14 cellular contexts compared by ENCODE assay signal in the genomic region with DNA sequence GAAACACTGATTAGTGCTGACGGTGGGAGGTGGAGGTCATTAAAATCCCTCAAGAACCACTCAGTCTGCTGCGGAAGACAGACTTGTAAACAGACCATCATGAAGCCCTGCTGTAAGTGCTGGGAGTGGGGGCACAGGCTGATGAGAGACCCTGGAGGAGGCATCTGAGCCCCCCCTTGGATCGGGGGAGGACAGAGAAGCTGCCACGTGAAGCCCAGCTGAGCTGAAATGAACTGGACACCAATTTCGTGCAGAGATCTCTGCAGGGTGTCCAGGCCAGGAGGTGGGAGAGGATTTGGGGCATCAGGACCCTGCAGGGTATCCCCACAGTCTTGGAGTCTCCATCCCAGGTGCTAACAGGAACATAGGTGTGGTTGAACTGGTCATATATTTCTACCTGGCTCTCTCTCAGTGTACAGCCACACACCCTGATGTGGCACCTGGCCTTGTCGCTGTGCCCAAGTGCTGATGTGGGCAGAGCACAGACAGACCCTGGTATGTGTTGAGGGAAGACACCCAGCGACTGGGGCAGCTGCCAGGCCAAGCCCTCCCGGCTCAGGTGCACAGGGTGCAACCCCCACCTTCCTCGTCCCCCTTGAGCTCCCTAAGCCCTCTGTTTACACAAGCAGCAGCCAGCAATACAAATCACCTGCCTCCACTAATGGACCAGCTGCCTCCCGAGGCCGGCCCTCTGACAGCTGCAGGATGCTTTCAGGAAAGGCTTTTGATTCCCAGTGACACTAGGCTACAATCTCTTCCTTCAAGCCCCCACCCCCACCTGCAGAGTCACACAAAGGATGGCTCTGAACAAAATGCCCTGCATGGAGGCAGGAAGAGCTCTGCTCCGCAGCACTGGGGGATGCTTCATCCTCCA.
DNase-seq lines count a peak whose midpoint lies in the region; ATAC-seq and TF ChIP-seq lines count a peak whose summit lies in the region.
"Had no signal": no experiment of that assay in that cellular context is flagged by ENCODE, and none has a peak within 500 bp of the region (broad histone marks: within the 10 kb centered on the region; RNA-seq: fewer than 3 reads in every experiment).

No MANE protein-coding gene starts in this region.

- peak; percentile 7 for DNase-seq in activated CD4-positive, alpha-beta memory T cell treated with anti-CD3 and anti-CD28 coated beads, Interleukin-2, amount 10 ng/mL, durations not matched to agents 7 days and 5 days
- DNase-seq in activated CD4-positive, alpha-beta memory T cell treated with anti-CD3 and anti-CD28 coated beads for 36 hours = no peak
- DNase-seq in NCI-H2171 (lab: John Stamatoyannopoulos, UW) (peak; percentile 75), WTC11 (ENCODE audit: low spot score) (no peak), suprapubic skin (ENCODE audit: low spot score in 2 of 2) (peak; percentile 36 to 69), C1 segment of cervical spinal cord (lab: John Stamatoyannopoulos, UW) (no peak), amniotic stem cell (lab: John Stamatoyannopoulos, UW) (no peak)
- DNase-seq: cortex of kidney, PC-3, T-helper 9 cell, tibial artery had no signal

- H3K27ac ChIP-seq in suprapubic skin = no peak overlapping the region
- H3K27ac ChIP-seq: A549, right lobe of liver, tibial artery had no signal

- no peak for TF ChIP-seq POLR2A in suprapubic skin (IDR thresholded peaks at IDR 0.05)

- no peaks in the 10 kb centered on the region for H3K4me1 ChIP-seq in suprapubic skin
- H3K4me1 ChIP-seq: A549, right lobe of liver, tibial artery had no signal

- H3K27me3 ChIP-seq in suprapubic skin = peaks cover 50% of the 10 kb centered on the region
- H3K27me3 ChIP-seq: right lobe of liver had no signal

- intact Hi-C loops in activated CD4-positive, alpha-beta memory T cell treated with anti-CD3 and anti-CD28 coated beads for 36 hours (cut with micrococcal nuclease) = no loop called here

- H3K9me3 Mint-ChIP-seq in activated CD4-positive, alpha-beta memory T cell treated with anti-CD3 and anti-CD28 coated beads, Interleukin-2, amount 10 ng/mL, durations not matched to agents 7 days and 5 days = no peaks in the 10 kb centered on the region
- no peaks in the 10 kb centered on the region for H3K9me3 Mint-ChIP-seq in activated CD4-positive, alpha-beta memory T cell treated with anti-CD3 and anti-CD28 coated beads for 36 hours
- H3K9me3 Mint-ChIP-seq in WTC11 = 0 out of 2 replicates have a peak, but pooled peaks cover 5% of the 10 kb centered on the region

- TF ChIP-seq CTCF in WTC11 (IDR thresholded peaks at IDR 0.05) (no peak), suprapubic skin (IDR thresholded peaks at IDR 0.05) (no peak)

- 60% methylated on average over 10 of the region's 12 CpGs for WGBS in suprapubic skin

- no peaks in the 10 kb centered on the region for H3K4me1 Mint-ChIP-seq in activated CD4-positive, alpha-beta memory T cell treated with anti-CD3 and anti-CD28 coated beads, Interleukin-2, amount 10 ng/mL, durations not matched to agents 7 days and 5 days
- H3K4me1 Mint-ChIP-seq in activated CD4-positive, alpha-beta memory T cell treated with anti-CD3 and anti-CD28 coated beads for 36 hours (ENCODE audit: low read depth) = no peaks in the 10 kb centered on the region
- H3K4me1 Mint-ChIP-seq in WTC11 = peaks cover 41% of the 10 kb centered on the region

- no peak for TF ChIP-seq EP300 in suprapubic skin (IDR thresholded peaks at IDR 0.05)

- ATAC-seq in WTC11 (peak; percentile 27), HG02973 (IDR thresholded peaks at IDR 0.05; ENCODE audit: unreplicated experiment) (no peak)
- ATAC-seq: PC-3 had no signal

- H3K9me3 ChIP-seq in suprapubic skin = no peaks in the 10 kb centered on the region
- H3K9me3 ChIP-seq: A549, right lobe of liver, tibial artery had no signal

- no peaks in the 10 kb centered on the region for H3K36me3 Mint-ChIP-seq in activated CD4-positive, alpha-beta memory T cell treated with anti-CD3 and anti-CD28 coated beads, Interleukin-2, amount 10 ng/mL, durations not matched to agents 7 days and 5 days (ENCODE audit: low read depth)
- no peaks in the 10 kb centered on the region for H3K36me3 Mint-ChIP-seq in activated CD4-positive, alpha-beta memory T cell treated with anti-CD3 and anti-CD28 coated beads for 36 hours
- H3K36me3 Mint-ChIP-seq in WTC11 = no peaks in the 10 kb centered on the region

- no peak overlapping the region for H3K27ac Mint-ChIP-seq in activated CD4-positive, alpha-beta memory T cell treated with anti-CD3 and anti-CD28 coated beads, Interleukin-2, amount 10 ng/mL, durations not matched to agents 7 days and 5 days
- no peak overlapping the region for H3K27ac Mint-ChIP-seq in activated CD4-positive, alpha-beta memory T cell treated with anti-CD3 and anti-CD28 coated beads for 36 hours
- no peak overlapping the region for H3K27ac Mint-ChIP-seq in WTC11

- no peak overlapping the region for H3K4me3 Mint-ChIP-seq in activated CD4-positive, alpha-beta memory T cell treated with anti-CD3 and anti-CD28 coated beads, Interleukin-2, amount 10 ng/mL, durations not matched to agents 7 days and 5 days
- H3K4me3 Mint-ChIP-seq in activated CD4-positive, alpha-beta memory T cell treated with anti-CD3 and anti-CD28 coated beads for 36 hours = no peak overlapping the region
- H3K4me3 Mint-ChIP-seq in WTC11 = no peak overlapping the region

- H3K36me3 ChIP-seq in suprapubic skin = no peaks in the 10 kb centered on the region
- H3K36me3 ChIP-seq: right lobe of liver, tibial artery had no signal

- POLR2A ChIA-PET in activated CD4-positive, alpha-beta memory T cell treated with anti-CD3 and anti-CD28 coated beads, Interleukin-2, amount 10 ng/mL, durations not matched to agents 7 days and 5 days (lab: Charles Lee) = no interaction called here
- POLR2A ChIA-PET in activated CD4-positive, alpha-beta memory T cell treated with anti-CD3 and anti-CD28 coated beads for 36 hours (lab: Charles Lee) = no interaction called here
- POLR2A ChIA-PET in WTC11 (lab: Charles Lee) = interaction anchor here (0.8 kb wide), 1 partner anchor 146 kb away, joined by 4 read pairs; no protein-coding TSS in a partner anchor

- H3K4me3 ChIP-seq in suprapubic skin = no peak overlapping the region
- H3K4me3 ChIP-seq: A549, right lobe of liver, tibial artery had no signal

- CTCF ChIA-PET in activated CD4-positive, alpha-beta memory T cell treated with anti-CD3 and anti-CD28 coated beads, Interleukin-2, amount 10 ng/mL, durations not matched to agents 7 days and 5 days (lab: Charles Lee) = interaction anchor here (1.0 kb wide), 1 partner anchor 132 kb away, joined by 3 read pairs; no protein-coding TSS in a partner anchor
- CTCF ChIA-PET in activated CD4-positive, alpha-beta memory T cell treated with anti-CD3 and anti-CD28 coated beads for 36 hours (lab: Charles Lee) = interaction anchor here (1.4 kb wide), 1 partner anchor 14 kb away, joined by 4 read pairs; no protein-coding TSS in a partner anchor
- CTCF ChIA-PET in WTC11 (lab: Charles Lee) = interaction anchor here (0.7 to 3.7 kb wide), 24 partner anchors 11 to 399 kb away, joined by 3 to 36 read pairs (median 5); partner anchors contain the start of gene BARX1

- peaks cover 7% of the 10 kb centered on the region for H3K27me3 Mint-ChIP-seq in activated CD4-positive, alpha-beta memory T cell treated with anti-CD3 and anti-CD28 coated beads, Interleukin-2, amount 10 ng/mL, durations not matched to agents 7 days and 5 days
- H3K27me3 Mint-ChIP-seq in activated CD4-positive, alpha-beta memory T cell treated with anti-CD3 and anti-CD28 coated beads for 36 hours = peaks cover 14% of the 10 kb centered on the region
- no peaks in the 10 kb centered on the region for H3K27me3 Mint-ChIP-seq in WTC11 (ENCODE audit: low read depth)

TF ChIP-seq in WTC11, 78 proteins besides CTCF, POLR2A, EP300 and RAD21:
- TF ChIP-seq, protein P1, sequence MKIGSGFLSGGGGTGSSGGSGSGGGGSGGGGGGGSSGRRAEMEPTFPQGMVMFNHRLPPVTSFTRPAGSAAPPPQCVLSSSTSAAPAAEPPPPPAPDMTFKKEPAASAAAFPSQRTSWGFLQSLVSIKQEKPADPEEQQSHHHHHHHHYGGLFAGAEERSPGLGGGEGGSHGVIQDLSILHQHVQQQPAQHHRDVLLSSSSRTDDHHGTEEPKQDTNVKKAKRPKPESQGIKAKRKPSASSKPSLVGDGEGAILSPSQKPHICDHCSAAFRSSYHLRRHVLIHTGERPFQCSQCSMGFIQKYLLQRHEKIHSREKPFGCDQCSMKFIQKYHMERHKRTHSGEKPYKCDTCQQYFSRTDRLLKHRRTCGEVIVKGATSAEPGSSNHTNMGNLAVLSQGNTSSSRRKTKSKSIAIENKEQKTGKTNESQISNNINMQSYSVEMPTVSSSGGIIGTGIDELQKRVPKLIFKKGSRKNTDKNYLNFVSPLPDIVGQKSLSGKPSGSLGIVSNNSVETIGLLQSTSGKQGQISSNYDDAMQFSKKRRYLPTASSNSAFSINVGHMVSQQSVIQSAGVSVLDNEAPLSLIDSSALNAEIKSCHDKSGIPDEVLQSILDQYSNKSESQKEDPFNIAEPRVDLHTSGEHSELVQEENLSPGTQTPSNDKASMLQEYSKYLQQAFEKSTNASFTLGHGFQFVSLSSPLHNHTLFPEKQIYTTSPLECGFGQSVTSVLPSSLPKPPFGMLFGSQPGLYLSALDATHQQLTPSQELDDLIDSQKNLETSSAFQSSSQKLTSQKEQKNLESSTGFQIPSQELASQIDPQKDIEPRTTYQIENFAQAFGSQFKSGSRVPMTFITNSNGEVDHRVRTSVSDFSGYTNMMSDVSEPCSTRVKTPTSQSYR (CRISPR knock-in tag; IDR thresholded peaks at IDR 0.05) = 0 out of 2 replicates have a peak, but pooled peaks have one; percentile 17
- TF ChIP-seq USF2 (CRISPR knock-in tag; IDR thresholded peaks at IDR 0.05) = no peak

Comparison
In these comparisons a context has a peak if more than half of its experiments do, and no peak if none do; other contexts are left out.
1. DNase-seq: peak in activated CD4-positive, alpha-beta memory T cell treated with anti-CD3 and anti-CD28 coated beads, Interleukin-2, amount 10 ng/mL, durations not matched to agents 7 days and 5 days (single experiment), NCI-H2171 (single experiment) and suprapubic skin (2 of 2); none in activated CD4-positive, alpha-beta memory T cell treated with anti-CD3 and anti-CD28 coated beads for 36 hours (single experiment), WTC11 (single experiment), C1 segment of cervical spinal cord (0 of 14) and amniotic stem cell (single experiment).